ENCODE assay signal across 7 cellular contexts in genomic region chr17:44628234-44629188, GRCh38. TPM values are rescaled to one million over a fixed set of nuclear protein-coding genes. Genes with fewer than 3 reads are reported as not detected.
DNase-seq lines count a peak whose midpoint lies in the region; ATAC-seq and TF ChIP-seq lines count a peak whose summit lies in the region.

No MANE protein-coding gene starts in this region.

- no peak for TF ChIP-seq POLR2A in adrenal gland (IDR thresholded peaks at IDR 0.05)
- no peak for TF ChIP-seq POLR2A in testis (IDR thresholded peaks at IDR 0.05)
- TF ChIP-seq POLR2A in breast epithelium (IDR thresholded peaks at IDR 0.05): no peak

- H3K4me1 ChIP-seq in adrenal gland (replicated peaks in 1 of 2) (no peaks in the 10 kb centered on the region), testis (peaks cover 8% of the 10 kb centered on the region), breast epithelium (no peaks in the 10 kb centered on the region)

- DNase-seq in NAMALWA (ENCODE audit: low spot score) (peak; percentile 76), adrenal gland (peak in 6 of 7 donors; percentile 17 to 71 (median 26)), iPS-NIHi7 (ENCODE audit: extremely low spot score) (peak; percentile 95), testis (peak; percentile 71), breast epithelium (ENCODE audit: low spot score in 2 of 2) (no peak)

- no peak overlapping the region for H3K4me3 ChIP-seq in adrenal gland
- peak overlapping the region; percentile 33 to 50 for H3K4me3 ChIP-seq in testis
- H3K4me3 ChIP-seq in breast epithelium: peak overlapping the region in 1 of 3 donors; percentile 5

- H3K27me3 ChIP-seq in adrenal gland (no peaks in the 10 kb centered on the region), testis (no peaks in the 10 kb centered on the region), breast epithelium (no peaks in the 10 kb centered on the region)

- peak overlapping the region in 2 of 5 donors; percentile 10 to 77 for H3K27ac ChIP-seq in adrenal gland
- no peak overlapping the region for H3K27ac ChIP-seq in testis
- no peak overlapping the region for H3K27ac ChIP-seq in breast epithelium

- 64 to 70% (median 65%) methylated on average over 22 to 34 of the region's 34 CpGs for WGBS in adrenal gland, 4 donors
- 45 to 47% methylated on average over 23 to 27 of the region's 34 CpGs for WGBS in testis, 2 donors

- no peak for TF ChIP-seq CTCF in adrenal gland (IDR thresholded peaks at IDR 0.05)
- TF ChIP-seq CTCF in testis (IDR thresholded peaks at IDR 0.05): no peak
- no peak for TF ChIP-seq CTCF in breast epithelium (IDR thresholded peaks at IDR 0.05)

- H3K36me3 ChIP-seq in adrenal gland (replicated peaks in 1 of 2) (no peaks in the 10 kb centered on the region), testis (ENCODE audit: low read depth, missing control alignments) (no peaks in the 10 kb centered on the region), breast epithelium (no peaks in the 10 kb centered on the region)

- ATAC-seq in HG02884 (IDR thresholded peaks at IDR 0.05; ENCODE audit: unreplicated experiment): no peak
- ATAC-seq in GM18870 (IDR thresholded peaks at IDR 0.05; ENCODE audit: unreplicated experiment): no peak

- H3K9me3 ChIP-seq in adrenal gland (replicated peaks in 1 of 3): no peaks in the 10 kb centered on the region
- H3K9me3 ChIP-seq in testis: no peaks in the 10 kb centered on the region
- no peaks in the 10 kb centered on the region for H3K9me3 ChIP-seq in breast epithelium

- intact Hi-C loops in adrenal gland (cut with DNase I): no loop called here
- intact Hi-C loops in testis (cut with DNase I; ENCODE audit: low total_unique reads): no loop called here
- intact Hi-C loops in breast epithelium (cut with DNase I; ENCODE audit: low total_unique reads): no loop called here

RNA-seq across cellular contexts. Expression of gene MEIOC, which starts 27.8 kb away (rescaled TPM):
- total RNA-seq in adrenal gland (not detected), testis (100 to 1,000 TPM in 1 of 2 donors, 10 to 100 TPM in 1; 85.0 to 128 TPM), breast epithelium (under 1 TPM in 1 of 3 donors, not detected in 2; under 0.01 TPM)
- polyA plus RNA-seq in adrenal gland (under 1 TPM in 1 of 3 donors, not detected in 2; 0.10 TPM), testis (ENCODE audit: insufficient read depth, low read depth, low replicate concordance) (58.2 TPM)

Comparison
In these comparisons a context has a peak if more than half of its experiments do, and no peak if none do; other contexts are left out.
1. DNase-seq: peak in NAMALWA (single experiment), adrenal gland (6 of 7), iPS-NIHi7 (single experiment) and testis (single experiment); none in breast epithelium (0 of 2).
2. H3K4me3 ChIP-seq: peak in testis (2 of 2); none in adrenal gland (0 of 4).
3. RNA of gene MEIOC, which starts 27.8 kb away (total RNA-seq): 85.0 to 128 TPM in testis; not detected in adrenal gland and under 0.01 TPM in breast epithelium; every median in the first group is over 10 times any median in the second.